ENCODE assay signal across 25 cellular contexts in the genomic region with DNA sequence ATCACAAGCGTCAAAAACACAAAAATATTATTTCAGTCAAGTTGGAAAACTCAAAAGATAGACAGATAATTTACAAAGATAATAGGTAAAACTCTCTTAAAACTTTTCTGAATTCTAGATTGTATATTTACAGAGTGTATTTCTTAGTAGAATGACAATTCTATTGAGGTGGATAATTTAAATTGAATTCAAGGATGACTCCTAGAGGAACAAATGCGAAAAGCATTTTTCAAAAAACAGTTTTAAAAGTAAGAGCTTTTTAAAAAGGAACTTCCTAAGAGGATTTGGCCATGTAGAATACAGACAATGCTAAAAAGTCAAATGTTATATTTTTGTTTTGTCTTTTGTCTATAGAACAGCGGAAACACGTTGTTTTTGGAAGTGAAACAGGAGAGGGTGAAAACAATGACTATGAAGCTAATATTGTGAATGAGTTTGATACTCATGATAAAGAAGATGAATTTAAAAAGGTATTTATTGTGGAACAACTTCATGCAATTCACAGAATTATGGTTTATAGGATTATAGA.
DNase-seq lines count a peak whose midpoint lies in the region; ATAC-seq and TF ChIP-seq lines count a peak whose summit lies in the region.
"Had no signal": no experiment of that assay in that cellular context is flagged by ENCODE, and none has a peak within 500 bp of the region (broad histone marks: within the 10 kb centered on the region; RNA-seq: fewer than 3 reads in every experiment).

No MANE protein-coding gene starts in this region.

- no peak overlapping the region for H3K4me2 ChIP-seq in H9 (ENCODE audit: insufficient read depth, insufficient read length, low read length)
- H3K4me2 ChIP-seq: A549, KMS-11, PC-9 had no signal

- H3K4me1 Mint-ChIP-seq in glutamatergic neuron (ENCODE audit: low read depth, unreplicated experiment), result peaks cover 26% of the 10 kb centered on the region
- no peaks in the 10 kb centered on the region for H3K4me1 Mint-ChIP-seq in natural killer cell treated with Interleukin-12 subunit alpha and Interleukin-12 subunit beta and Interleukin-15 and Interleukin-18, amount 100 ng/mL, for 72 hours (ENCODE audit: low read depth in 2 of 2)
- H3K4me1 Mint-ChIP-seq in H9, result peaks cover 0 to 3% of the 10 kb centered on the region in 2 experiments; a peak in 1 of 4 replicates
- H3K4me1 Mint-ChIP-seq in endothelial cell (ENCODE audit: unreplicated experiment), result no peaks in the 10 kb centered on the region

- no peak overlapping the region for H3T11ph ChIP-seq in H9 (ENCODE audit: low read length)

- no peaks in the 10 kb centered on the region for H3K79me1 ChIP-seq in H9 (ENCODE audit: insufficient read depth, low read depth, low read length, poor library complexity, severe bottlenecking)

- H3K56ac ChIP-seq in H9 (ENCODE audit: insufficient read length, low read depth, low read length), result no peak overlapping the region

- H3K27me3 ChIP-seq in adipocyte (replicated peaks; ENCODE audit: control insufficient read depth, insufficient read depth, low read length) (peaks cover 12% of the 10 kb centered on the region), H9 (ENCODE audit: insufficient read depth, low read length) (no peaks in the 10 kb centered on the region)

- no peak overlapping the region for H2BK20ac ChIP-seq in H9 (ENCODE audit: low read depth, low read length, poor library complexity, severe bottlenecking)

- H2BK5ac ChIP-seq in H9 (ENCODE audit: insufficient read length, low read length), result no peak overlapping the region

- H4K91ac ChIP-seq in H9 (ENCODE audit: insufficient read length, low read depth, low read length), result no peak overlapping the region

- H4K5ac ChIP-seq in H9 (ENCODE audit: insufficient read length, low read depth, low read length), result no peak overlapping the region

- DNase-seq in LNCaP clone FGC (ENCODE audit: low read depth) (no peak), adipocyte (ENCODE audit: low read depth) (peak; percentile 28), fibroblast of peridontal ligament (ENCODE audit: extremely low read depth) (peak; percentile 10), glutamatergic neuron (no peak), H9 (no peak), endothelial cell (ENCODE audit: low spot score) (no peak)
- no peak for DNase-seq in natural killer cell treated with Interleukin-12 subunit alpha and Interleukin-12 subunit beta and Interleukin-15 and Interleukin-18, amount 100 ng/mL, for 72 hours (ENCODE audit: low spot score)
- DNase-seq: CD4-positive, alpha-beta T cell; COR-L47; DMS 273 treated with DMSO at 0.1 percent for 48 hours; DMS79 treated with DMSO at 0.1 percent for 48 hours; H7; IMR-90; MV-4-11; NCI-H1105 treated with DMSO at 0.1 percent for 48 hours; NCI-H1694; NCI-H2081; NCI-H2171; NCI-H524 treated with DMSO at 0.1 percent for 48 hours; PC-9; RPMI8226 had no signal

- H3K4me1 ChIP-seq in adipocyte (ENCODE audit: control insufficient read depth, insufficient read depth, low read length) (no peaks in the 10 kb centered on the region), H9 (ENCODE audit: insufficient read depth, low read length) (no peaks in the 10 kb centered on the region)
- H3K4me1 ChIP-seq: A549 had no signal

- no peak overlapping the region for H2AFZ ChIP-seq in H9 (ENCODE audit: low read length)
- H2AFZ ChIP-seq: PC-9 had no signal

- H2BK120ac ChIP-seq in H9 (ENCODE audit: low read depth, low read length, poor library complexity, severe bottlenecking), result no peak overlapping the region

- H2BK15ac ChIP-seq in H9 (ENCODE audit: low read depth, low read length), result no peak overlapping the region

- H3K4me3 ChIP-seq in LNCaP clone FGC (ENCODE audit: low read depth, low read length), result no peak overlapping the region
- no peak overlapping the region for H3K4me3 ChIP-seq in adipocyte (ENCODE audit: low read length)
- H3K4me3 ChIP-seq: A549, GM12878, PC-9 had no signal

- H3K9me3 Mint-ChIP-seq in glutamatergic neuron (ENCODE audit: unreplicated experiment), result no peaks in the 10 kb centered on the region
- no peaks in the 10 kb centered on the region for H3K9me3 Mint-ChIP-seq in natural killer cell treated with Interleukin-12 subunit alpha and Interleukin-12 subunit beta and Interleukin-15 and Interleukin-18, amount 100 ng/mL, for 72 hours
- no peaks in the 10 kb centered on the region; a peak in 1 of 5 replicates for H3K9me3 Mint-ChIP-seq in H9
- no peaks in the 10 kb centered on the region for H3K9me3 Mint-ChIP-seq in endothelial cell (ENCODE audit: unreplicated experiment)
- H3K9me3 Mint-ChIP-seq: CD4-positive, alpha-beta T cell had no signal

- no CpG with 5 or more reads among the region's 4 CpGs for whole genome bisulfite sequencing in H9 (ENCODE audit: extremely low coverage, insufficient read length, low lambda C conversion rate)

- no peak for ATAC-seq in natural killer cell treated with Interleukin-12 subunit alpha and Interleukin-12 subunit beta and Interleukin-15 and Interleukin-18, amount 100 ng/mL, for 72 hours
- ATAC-seq: A549, GM12878 had no signal

- H2AK5ac ChIP-seq in H9 (ENCODE audit: insufficient read length, low read length), result no peak overlapping the region

- no peak overlapping the region for H3K4ac ChIP-seq in H9 (ENCODE audit: low read depth, low read length)

- H3K36me3 ChIP-seq in adipocyte (ENCODE audit: control insufficient read depth, insufficient read depth, low read length, severe bottlenecking), result no peaks in the 10 kb centered on the region

- no peaks in the 10 kb centered on the region for H4K20me1 ChIP-seq in H9 (ENCODE audit: control insufficient read depth, insufficient read depth, insufficient read length)

- H3K14ac ChIP-seq in H9 (ENCODE audit: insufficient read depth, low read length), result no peak overlapping the region

- no peak overlapping the region for H3K27ac ChIP-seq in C4-2B
- H3K27ac ChIP-seq in H9 (ENCODE audit: insufficient read length, low read depth, low read length), result no peak overlapping the region
- H3K27ac ChIP-seq: A549, KMS-11, PC-9 had no signal

- no peaks in the 10 kb centered on the region for H3K23me2 ChIP-seq in H9 (ENCODE audit: insufficient read length, low read depth, low read length, poor library complexity, severe bottlenecking)

- H3K27ac Mint-ChIP-seq in glutamatergic neuron (ENCODE audit: unreplicated experiment) (no peak overlapping the region), H9 (no peak overlapping the region), endothelial cell (ENCODE audit: unreplicated experiment) (no peak overlapping the region)
- H3K27ac Mint-ChIP-seq in natural killer cell treated with Interleukin-12 subunit alpha and Interleukin-12 subunit beta and Interleukin-15 and Interleukin-18, amount 100 ng/mL, for 72 hours, result no peak overlapping the region
- H3K27ac Mint-ChIP-seq: CD4-positive, alpha-beta T cell had no signal

- H3K27me3 Mint-ChIP-seq in glutamatergic neuron (ENCODE audit: unreplicated experiment) (peaks cover 4% of the 10 kb centered on the region), H9 (ENCODE audit: low read depth) (peaks cover 17% of the 10 kb centered on the region), endothelial cell (ENCODE audit: unreplicated experiment) (peaks cover 3% of the 10 kb centered on the region)
- H3K27me3 Mint-ChIP-seq in natural killer cell treated with Interleukin-12 subunit alpha and Interleukin-12 subunit beta and Interleukin-15 and Interleukin-18, amount 100 ng/mL, for 72 hours, result peaks cover 28 to 48% of the 10 kb centered on the region in 2 donors

- H3K4me3 Mint-ChIP-seq in glutamatergic neuron (ENCODE audit: unreplicated experiment) (no peak overlapping the region), H9 (no peak overlapping the region), endothelial cell (ENCODE audit: unreplicated experiment) (no peak overlapping the region)
- no peak overlapping the region for H3K4me3 Mint-ChIP-seq in natural killer cell treated with Interleukin-12 subunit alpha and Interleukin-12 subunit beta and Interleukin-15 and Interleukin-18, amount 100 ng/mL, for 72 hours
- H3K4me3 Mint-ChIP-seq: CD4-positive, alpha-beta T cell had no signal

- TF ChIP-seq CTCF in C4-2B (conservative IDR thresholded peaks at IDR 0.05), result peak; percentile 9; the same call in 1 of the 2 replicates
- TF ChIP-seq CTCF in LNCaP clone FGC (IDR thresholded peaks at IDR 0.05; ENCODE audit: control insufficient read depth, extremely low read depth, insufficient read depth), result peak; percentile 22; the same call in 1 of the 2 replicates
- no peak for TF ChIP-seq CTCF in glutamatergic neuron (IDR thresholded peaks at IDR 0.05; ENCODE audit: partially characterized antibody, unreplicated experiment)
- TF ChIP-seq CTCF in H9 (conservative IDR thresholded peaks at IDR 0.05), result no peak
- no peak for TF ChIP-seq CTCF in endothelial cell (IDR thresholded peaks at IDR 0.05; ENCODE audit: unreplicated experiment)

- H3K18ac ChIP-seq in H9 (ENCODE audit: insufficient read length, low read depth, low read length), result no peak overlapping the region

- no peak overlapping the region for H3K23ac ChIP-seq in H9 (ENCODE audit: insufficient read length, low read depth, low read length)

- H3K36me3 Mint-ChIP-seq in glutamatergic neuron (ENCODE audit: unreplicated experiment) (no peaks in the 10 kb centered on the region), H9 (ENCODE audit: insufficient read depth in 1 of 3, low read depth in 3 of 3) (no peaks in the 10 kb centered on the region), endothelial cell (ENCODE audit: low read depth, unreplicated experiment) (no peaks in the 10 kb centered on the region)
- no peaks in the 10 kb centered on the region for H3K36me3 Mint-ChIP-seq in natural killer cell treated with Interleukin-12 subunit alpha and Interleukin-12 subunit beta and Interleukin-15 and Interleukin-18, amount 100 ng/mL, for 72 hours

- H3K9me3 ChIP-seq in adipocyte (ENCODE audit: control insufficient read depth, low read length) (no peaks in the 10 kb centered on the region), H9 (ENCODE audit: control insufficient read depth, low read depth, low read length) (no peaks in the 10 kb centered on the region)
- H3K9me3 ChIP-seq: A549 had no signal

- H3K79me2 ChIP-seq in H9 (ENCODE audit: insufficient read depth, low read length), result no peaks in the 10 kb centered on the region

- no peak overlapping the region for H2BK12ac ChIP-seq in H9 (ENCODE audit: insufficient read length, low read depth, low read length)

- no peak overlapping the region for H3K9ac ChIP-seq in adipocyte (ENCODE audit: low read length)
- H3K9ac ChIP-seq in H9 (ENCODE audit: extremely low read depth, insufficient read length, low read length), result no peak overlapping the region
- H3K9ac ChIP-seq: KMS-11 had no signal

- H4K8ac ChIP-seq in H9 (replicated peaks; ENCODE audit: insufficient read length, low read depth, low read length), result no peak overlapping the region

Comparison
In these comparisons a context has a peak if more than half of its experiments do, and no peak if none do; other contexts are left out.
1. CTCF ChIP-seq: peak in C4-2B (single experiment) and LNCaP clone FGC (single experiment); none in glutamatergic neuron (single experiment), H9 (single experiment) and endothelial cell (single experiment).
2. DNase-seq: peak in adipocyte (single experiment) and fibroblast of peridontal ligament (single experiment); none in LNCaP clone FGC (single experiment), glutamatergic neuron (single experiment), natural killer cell treated with Interleukin-12 subunit alpha and Interleukin-12 subunit beta and Interleukin-15 and Interleukin-18, amount 100 ng/mL, for 72 hours (single experiment), H9 (single experiment) and endothelial cell (single experiment).